ENCODE assay signal across 28 cellular contexts in genomic region chr6:54254886-54255285, GRCh38. TPM values are rescaled to one million over a fixed set of nuclear protein-coding genes. Genes with fewer than 3 reads are reported as not detected.
"Had no signal": no experiment of that assay in that cellular context is flagged by ENCODE, and none has a peak within 500 bp of the region (broad histone marks: within the 10 kb centered on the region; RNA-seq: fewer than 3 reads in every experiment).

No MANE protein-coding gene starts in this region.

- DNase-seq: activated CD4-positive, alpha-beta memory T cell treated with anti-CD3 and anti-CD28 coated beads, Interleukin-2, amount 10 ng/mL, durations not matched to agents 7 days and 5 days; activated CD4-positive, alpha-beta T cell treated with anti-CD3 and anti-CD28 coated beads for 36 hours; activated CD4-positive, alpha-beta T cell treated with anti-CD3 and anti-CD28 coated beads, Interleukin-2, amount 50 U/mL, for 1 hour; activated CD8-positive, alpha-beta memory T cell treated with anti-CD3 and anti-CD28 coated beads, Interleukin-2, amount 50 U/mL, for 4 hours; activated gamma-delta T cell treated with Interleukin-2 at 50 U/mL for 16 hours; activated naive CD4-positive, alpha-beta T cell treated with anti-CD3 and anti-CD28 coated beads, Interleukin-2, amount 10 ng/mL, durations not matched to agents 7 days and 5 days; activated naive CD8-positive, alpha-beta T cell treated with anti-CD3 and anti-CD28 coated beads for 36 hours; activated T-cell treated with anti-CD3 and anti-CD28 coated beads, Interleukin-2, amount 50 U/mL, for 72 hours; caudate nucleus; KG1; NCI-H1092; NCI-H1417; NCI-H2029; NCI-H510A treated with DMSO at 0.1 percent for 48 hours; NCI-H69; NK-92 treated with Interleukin-12 subunit alpha and Interleukin-12 subunit beta, amount 100 ng/mL, for 24 hours; OCI-M1; SHP77 treated with DMSO at 0.1 percent for 48 hours; T-cell; WERI-Rb-1 had no signal

- H3K36me3 ChIP-seq: WERI-Rb-1 had no signal

- H3K27ac ChIP-seq: RWPE1, WERI-Rb-1 had no signal

- ATAC-seq: activated CD4-positive, alpha-beta T cell treated with anti-CD3 and anti-CD28 coated beads for 36 hours; activated T-cell treated with anti-CD3 and anti-CD28 coated beads, Interleukin-2, amount 50 U/mL, for 72 hours; Panc1; T-cell had no signal

RNA-seq across cellular contexts. Expression of gene TINAG, which starts 53.4 kb away (rescaled TPM):
- total RNA-seq: activated CD4-positive, alpha-beta memory T cell treated with anti-CD3 and anti-CD28 coated beads, Interleukin-2, amount 10 ng/mL, durations not matched to agents 7 days and 5 days; activated CD4-positive, alpha-beta T cell treated with anti-CD3 and anti-CD28 coated beads for 36 hours; activated naive CD8-positive, alpha-beta T cell treated with anti-CD3 and anti-CD28 coated beads for 36 hours; activated T-cell treated with anti-CD3 and anti-CD28 coated beads, Interleukin-2, amount 50 U/mL, for 72 hours; activated T-helper 2 cell treated with anti-CD3 and anti-CD28 coated beads, Interferon-gamma antibody, Interleukin-2, Interleukin-4, amounts not matched to agents 10 μg/mL and 5 μg/mL and 100 μg/mL, durations not matched to agents 14 hours and 24 hours and 36 hours; M059J; SK-MEL-5; T-cell; T-helper 2 cell treated with Interferon-gamma antibody and Interleukin-4, amounts not matched to agents 100 ng/mL and 5 ng/mL, for 36 hours had no signal
- polyA plus RNA-seq: adipose tissue, IgD-negative memory B cell had no signal
